ENCODE assay signal across 8 cellular contexts in the genomic region with DNA sequence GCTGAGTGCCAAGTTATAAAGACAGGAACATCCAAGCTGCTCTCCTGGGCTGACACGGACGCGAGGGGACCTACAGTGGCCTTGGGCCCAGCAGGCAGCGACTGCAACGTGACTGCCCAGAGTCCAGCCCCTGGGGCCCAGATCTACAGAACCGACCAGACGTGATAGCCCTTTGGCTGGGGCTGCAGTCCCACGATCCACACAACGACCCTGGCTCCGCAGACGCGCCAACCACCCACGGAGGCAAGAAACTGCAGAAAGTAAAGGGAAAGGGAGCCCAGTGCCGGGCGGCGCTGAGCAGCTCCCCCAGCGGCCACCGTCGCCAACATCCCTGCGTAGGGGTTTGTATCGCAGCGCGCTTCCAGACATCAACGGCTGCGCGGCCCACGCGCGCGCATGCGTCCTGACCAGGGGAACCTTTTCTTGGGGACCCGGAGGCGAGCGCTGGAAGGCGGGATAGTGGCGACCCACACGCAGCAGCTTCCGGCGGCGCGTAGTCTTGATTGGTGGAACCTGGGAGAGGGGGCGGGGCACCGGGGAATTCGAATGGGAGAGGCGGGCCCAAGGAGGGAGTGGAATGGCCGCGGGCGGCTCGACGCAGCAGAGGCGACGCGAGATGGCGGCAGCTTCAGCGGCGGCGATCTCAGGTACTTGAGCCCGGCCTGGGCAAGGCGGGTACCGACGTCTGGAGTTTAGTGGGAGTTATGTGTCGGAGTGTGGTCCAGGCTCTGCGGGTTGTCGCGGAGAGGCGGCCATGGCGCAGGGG. TPM values are rescaled to one million over a fixed set of nuclear protein-coding genes. Genes with fewer than 3 reads are reported as not detected.
DNase-seq lines count a peak whose midpoint lies in the region; ATAC-seq and TF ChIP-seq lines count a peak whose summit lies in the region.

A gene (plus strand): TSS at position 569 of the 766 bp plus-strand sequence. CDS start 9 bp downstream, at position 578.

- H3K4me1 ChIP-seq in lung (ENCODE audit: control insufficient read depth in 2 of 2, insufficient read depth in 2 of 2, low read length in 2 of 2): peaks cover 4 to 6% of the 10 kb centered on the region in 2 donors

- WGBS in lung, 2 donors: 1% methylated on average over 64 to 67 of the region's 67 CpGs

- no peaks in the 10 kb centered on the region for H3K9me3 ChIP-seq in lung (ENCODE audit: control insufficient read depth in 2 of 2, insufficient read depth in 1 of 2, low read length in 1 of 2)

- H3K4me3 ChIP-seq in lung: peak within 1 kb of the TSS; percentile 71

- ATAC-seq in GM19468 (IDR thresholded peaks at IDR 0.05; ENCODE audit: extremely low read depth, unreplicated experiment) (peak; percentile 88), lung (ENCODE audit: insufficient read depth, low FRiP score) (peak; percentile 99)

- no peaks in the 10 kb centered on the region for H3K27me3 ChIP-seq in lung (ENCODE audit: control insufficient read depth, insufficient read depth)

- peak within 1 kb of the TSS; percentile 86 to 96 for H3K27ac ChIP-seq in lung (ENCODE audit: low read depth in 1 of 2, low read length in 1 of 2)

- peak; percentile 71 for TF ChIP-seq CTCF in lung (IDR thresholded peaks at IDR 0.05; ENCODE audit: control extremely low read depth, extremely low read depth)

- no peaks in the 10 kb centered on the region for H3K36me3 ChIP-seq in lung (ENCODE audit: control insufficient read depth in 2 of 2, insufficient read depth in 2 of 2, low read length in 2 of 2)

- DNase-seq in COLO829 (ENCODE audit: low spot score) (peak; percentile 100), HS-5 (ENCODE audit: low read depth) (peak; percentile 96), NK-92 (lab: John Stamatoyannopoulos, UW; ENCODE audit: unreplicated experiment) (peak; percentile 93), lung (ENCODE audit: low spot score) (peak; percentile 99)
- DNase-seq in activated CD8-positive, alpha-beta memory T cell treated with anti-CD3 and anti-CD28 coated beads for 1 hour (ENCODE audit: extremely low read depth in 1 of 2, low read depth in 1 of 2): peak; percentile 99 to 100
- peak; percentile 100 for DNase-seq in effector CD4-positive, alpha-beta T cell
- DNase-seq in stimulated activated CD4-positive, alpha-beta T cell treated with anti-CD3 and anti-CD28 coated beads, TNF-alpha, amount 100 ng/mL, for 4 hours (ENCODE audit: low read depth in 3 of 3): peak; percentile 99 to 100 (median 99)

RNA-seq across cellular contexts. Expression of the gene that starts here (rescaled TPM):
- 10 to 100 TPM; 24.3 to 27.6 TPM for total RNA-seq in lung
- polyA plus RNA-seq in lung: 10 to 100 TPM; 22.1 to 84.9 TPM

Comparison
In these comparisons a context has a peak if more than half of its experiments do, and no peak if none do; other contexts are left out.
1. Peak in every context shown above with its lines: DNase-seq, ATAC-seq, H3K4me3 ChIP-seq and H3K27ac ChIP-seq.